In genomic region chr19:51552996-51553725, GRCh38 we compare ENCODE assay signal across 1 cellular context.
A peak's percentile ranks its signal among the peaks of the same experiment; 100 is the strongest.
TF ChIP-seq lines count a peak whose summit lies in the region.

No MANE protein-coding gene starts in this region.

TF ChIP-seq in K562, 482 proteins besides CTCF, POLR2A, EP300 and RAD21 (continued from another document and continues in another):
- TF ChIP-seq ZBTB40 (IDR thresholded peaks at IDR 0.05) (peak; percentile 63), ZBTB40 (CRISPR knock-in tag; IDR thresholded peaks at IDR 0.05) (no peak), MYBL2 (IDR thresholded peaks at IDR 0.05; ENCODE audit: low read depth) (no peak), MYBL2 (CRISPR knock-in tag; IDR thresholded peaks at IDR 0.05; ENCODE audit: borderline replicate concordance) (no peak), TAF15 (IDR thresholded peaks at IDR 0.05; ENCODE audit: low read depth, low read length) (no peak), HDAC1 (IDR thresholded peaks at IDR 0.05) (peak; percentile 65 to 99; a peak in 3 of 4 replicates), DNMT1 (IDR thresholded peaks at IDR 0.05) (no peak), ZBTB33 (CRISPR knock-in tag; IDR thresholded peaks at IDR 0.05) (no peak; the same call in 1 of the 2 replicates), PRDM10 (IDR thresholded peaks at IDR 0.05; ENCODE audit: partially characterized antibody) (peak; percentile 37), TEAD2 (tag; IDR thresholded peaks at IDR 0.05) (no peak), NFATC3 (IDR thresholded peaks at IDR 0.05) (no peak), C11orf30 (IDR thresholded peaks at IDR 0.05; ENCODE audit: low read depth) (peak; percentile 89), MECOM (CRISPR knock-in tag; IDR thresholded peaks at IDR 0.05) (peak; percentile 91), FOXP4 (CRISPR knock-in tag; IDR thresholded peaks at IDR 0.05; ENCODE audit: borderline replicate concordance) (peak; percentile 32; the same call in 1 of the 2 replicates), RNF219 (CRISPR knock-in tag; IDR thresholded peaks at IDR 0.05) (no peak), HES1 (IDR thresholded peaks at IDR 0.05; ENCODE audit: low read depth) (no peak; the same call in 1 of the 2 replicates), SRSF9 (IDR thresholded peaks at IDR 0.05; ENCODE audit: borderline replicate concordance, low read depth, low read length) (no peak), MAFG (tag; conservative IDR thresholded peaks at IDR 0.05) (peak; percentile 86), ATF6 (CRISPR knock-in tag; IDR thresholded peaks at IDR 0.05) (peak; percentile 98), THAP7 (CRISPR knock-in tag; IDR thresholded peaks at IDR 0.05) (no peak), FOXK1 (CRISPR knock-in tag; IDR thresholded peaks at IDR 0.05; ENCODE audit: borderline replicate concordance) (no peak), ZNF3 (CRISPR knock-in tag; IDR thresholded peaks at IDR 0.05) (no peak), PML (IDR thresholded peaks at IDR 0.05; ENCODE audit: low read length) (no peak; the same call in 1 of the 2 replicates), ZNF24 (IDR thresholded peaks at IDR 0.05) (peak; percentile 72; the same call in 1 of the 2 replicates), ZFX (CRISPR knock-in tag; IDR thresholded peaks at IDR 0.05) (no peak), ZC3H8 (IDR thresholded peaks at IDR 0.05) (no peak), PHB2 (IDR thresholded peaks at IDR 0.05; ENCODE audit: low read depth) (no peak), TARDBP (IDR thresholded peaks at IDR 0.05) (no peak)
